In the genomic region with DNA sequence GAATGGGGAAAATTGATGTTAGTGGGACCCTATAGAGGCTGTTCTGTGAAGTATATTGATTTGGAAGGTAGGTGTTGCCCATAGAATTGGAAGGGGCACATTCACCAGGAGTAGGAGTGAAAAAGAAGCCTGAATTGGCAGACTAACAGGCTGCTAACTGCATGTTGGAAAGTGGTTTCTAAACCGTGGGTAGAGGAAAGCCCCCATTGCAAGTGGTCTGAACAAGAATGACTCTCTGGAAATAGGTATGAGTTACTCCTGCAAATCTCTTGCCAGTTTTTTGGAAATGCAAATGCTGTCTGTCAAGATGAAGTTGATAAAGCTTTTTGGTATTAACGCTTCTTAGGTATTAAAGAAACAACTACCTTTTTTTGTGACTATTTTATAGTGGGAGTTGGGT, we compare ENCODE assay signal across 10 cellular contexts. TPM values are rescaled to one million over a fixed set of nuclear protein-coding genes. Genes with fewer than 3 reads are reported as not detected.
DNase-seq lines count a peak whose midpoint lies in the region; ATAC-seq and TF ChIP-seq lines count a peak whose summit lies in the region.
"Had no signal": no experiment of that assay in that cellular context is flagged by ENCODE, and none has a peak within 500 bp of the region (broad histone marks: within the 10 kb centered on the region; RNA-seq: fewer than 3 reads in every experiment).

No MANE protein-coding gene starts in this region.

- H3K4me1 Mint-ChIP-seq in CD4-positive, alpha-beta memory T cell: peaks cover 51 to 70% (median 61%) of the 10 kb centered on the region in 4 donors
- H3K4me1 Mint-ChIP-seq in activated naive CD8-positive, alpha-beta T cell (ENCODE audit: low read depth): peaks cover 67% of the 10 kb centered on the region
- H3K4me1 Mint-ChIP-seq in natural killer cell: peaks cover 66 to 68% of the 10 kb centered on the region in 2 donors

- H3K36me3 Mint-ChIP-seq in CD4-positive, alpha-beta memory T cell: peaks cover 0 to 29% of the 10 kb centered on the region in 2 donors
- H3K36me3 Mint-ChIP-seq in activated naive CD8-positive, alpha-beta T cell: peaks cover 9% of the 10 kb centered on the region
- H3K36me3 Mint-ChIP-seq in natural killer cell: peaks cover 12% of the 10 kb centered on the region

- H3K9me3 Mint-ChIP-seq in CD4-positive, alpha-beta memory T cell: no peaks in the 10 kb centered on the region
- no peaks in the 10 kb centered on the region for H3K9me3 Mint-ChIP-seq in activated naive CD8-positive, alpha-beta T cell (ENCODE audit: low read depth)
- no peaks in the 10 kb centered on the region for H3K9me3 Mint-ChIP-seq in natural killer cell

- DNase-seq in CD4-positive, alpha-beta memory T cell: no peak
- DNase-seq in HAP-1 (ENCODE audit: low spot score in 2 of 2) (peak in 1 of 2 experiments; percentile 67), natural killer cell (no peak), NCI-H1417 treated with DMSO at 0.1 percent for 48 hours (lab: John Stamatoyannopoulos, UW) (no peak)
- DNase-seq: DMS79 treated with DMSO at 0.1 percent for 48 hours had no signal

- peaks cover 67% of the 10 kb centered on the region for H3K4me1 ChIP-seq in CD4-positive, alpha-beta memory T cell (ENCODE audit: insufficient read depth, low read length)
- peaks cover 45% of the 10 kb centered on the region for H3K4me1 ChIP-seq in HAP-1

- H3K27ac Mint-ChIP-seq in CD4-positive, alpha-beta memory T cell: peak overlapping the region; percentile 87 to 99 (median 97)
- peak overlapping the region; percentile 99 for H3K27ac Mint-ChIP-seq in activated naive CD8-positive, alpha-beta T cell
- peak overlapping the region; percentile 89 to 93 for H3K27ac Mint-ChIP-seq in natural killer cell

- ATAC-seq in natural killer cell (no peak), HG03565 (IDR thresholded peaks at IDR 0.05; ENCODE audit: unreplicated experiment) (no peak), HG02759 (IDR thresholded peaks at IDR 0.05; ENCODE audit: unreplicated experiment) (no peak), GM21786 (IDR thresholded peaks at IDR 0.05; ENCODE audit: unreplicated experiment) (no peak)
- ATAC-seq: sciatic nerve had no signal

- H3K27me3 ChIP-seq in CD4-positive, alpha-beta memory T cell (ENCODE audit: insufficient read depth, low read length): no peaks in the 10 kb centered on the region
- no peaks in the 10 kb centered on the region for H3K27me3 ChIP-seq in HAP-1 (ENCODE audit: low read depth)

- H3K9me3 ChIP-seq in CD4-positive, alpha-beta memory T cell (ENCODE audit: control insufficient read depth in 1 of 2, low read length in 2 of 2): no peaks in the 10 kb centered on the region
- H3K9me3 ChIP-seq in HAP-1: no peaks in the 10 kb centered on the region

- in situ Hi-C loops in HAP-1 (cut with MboI; ENCODE audit: low sequenced_read_pairs): no loop called here

- intact Hi-C loops in CD4-positive, alpha-beta memory T cell (cut with micrococcal nuclease): loop anchor here (1.0 kb wide), 1 partner anchor 108 kb away; a partner anchor contains a TSS
- intact Hi-C loops in natural killer cell (cut with micrococcal nuclease): loop anchor here (2.0 to 10.0 kb wide), 3 partner anchors 52 to 136 kb away; a partner anchor contains a TSS

- POLR2A ChIA-PET in CD4-positive, alpha-beta memory T cell (lab: Charles Lee; ENCODE audit: partially characterized antibody): interaction anchor here (4.9 kb wide), 1 partner anchor 108 kb away, joined by 35 read pairs; a partner anchor contains a TSS

- H3K4me3 ChIP-seq in CD4-positive, alpha-beta memory T cell (ENCODE audit: low read length in 2 of 2): no peak overlapping the region
- peak overlapping the region; percentile 43 for H3K4me3 ChIP-seq in HAP-1

- H3K4me3 Mint-ChIP-seq in CD4-positive, alpha-beta memory T cell: peak overlapping the region; percentile 95 to 100 (median 97)
- H3K4me3 Mint-ChIP-seq in activated naive CD8-positive, alpha-beta T cell: peak overlapping the region; percentile 94
- H3K4me3 Mint-ChIP-seq in natural killer cell: peak overlapping the region; percentile 97

- no peaks in the 10 kb centered on the region for H3K36me3 ChIP-seq in CD4-positive, alpha-beta memory T cell (ENCODE audit: insufficient read depth, low read length)
- H3K36me3 ChIP-seq in HAP-1 (replicated peaks): peaks cover 17% of the 10 kb centered on the region

- no peaks in the 10 kb centered on the region for H3K27me3 Mint-ChIP-seq in CD4-positive, alpha-beta memory T cell
- H3K27me3 Mint-ChIP-seq in activated naive CD8-positive, alpha-beta T cell: no peaks in the 10 kb centered on the region
- no peaks in the 10 kb centered on the region for H3K27me3 Mint-ChIP-seq in natural killer cell (ENCODE audit: low read depth in 2 of 2)

- CTCF ChIA-PET in CD4-positive, alpha-beta memory T cell (lab: Charles Lee; ENCODE audit: partially characterized antibody): no interaction called here

- H3K27ac ChIP-seq in CD4-positive, alpha-beta memory T cell (ENCODE audit: low read depth, low read length): peak overlapping the region; percentile 60

- no peak for TF ChIP-seq CTCF in natural killer cell (IDR thresholded peaks at IDR 0.05)

RNA-seq across cellular contexts. Expression of a gene that starts 3.5 kb away (rescaled TPM):
- total RNA-seq in CD4-positive, alpha-beta memory T cell: 10 to 100 TPM; 59.5 to 61.4 TPM
- polyA plus RNA-seq in CD4-positive, alpha-beta memory T cell: 10 to 100 TPM; 10.9 to 12.0 TPM
- total RNA-seq in natural killer cell: 10 to 100 TPM; 80.0 to 89.5 (median 86.9) TPM
